Comparison of ENCODE assay signal across 11 cellular contexts in genomic region chrX:154017766-154018517, GRCh38. TPM values are rescaled to one million over a fixed set of nuclear protein-coding genes. Genes with fewer than 3 reads are reported as not detected.
DNase-seq lines count a peak whose midpoint lies in the region; ATAC-seq and TF ChIP-seq lines count a peak whose summit lies in the region.
"Had no signal": no experiment of that assay in that cellular context is flagged by ENCODE, and none has a peak within 500 bp of the region (broad histone marks: within the 10 kb centered on the region; RNA-seq: fewer than 3 reads in every experiment).

No MANE protein-coding gene starts in this region.

- no peaks in the 10 kb centered on the region for H3K9me3 ChIP-seq in BLaER1
- H3K9me3 ChIP-seq in naive thymus-derived CD4-positive, alpha-beta T cell (ENCODE audit: control insufficient read depth in 2 of 3, low read length in 3 of 3): no peaks in the 10 kb centered on the region

- peak overlapping the region; percentile 77 for H3K4me3 ChIP-seq in BLaER1
- peak overlapping the region; percentile 68 for H3K4me3 ChIP-seq in HL-60 (replicated peaks; ENCODE audit: insufficient read depth, low read length)
- peak overlapping the region; percentile 51 for H3K4me3 ChIP-seq in astrocyte of the spinal cord (ENCODE audit: low read depth, low read length)
- H3K4me3 ChIP-seq in naive thymus-derived CD4-positive, alpha-beta T cell (ENCODE audit: low read length): no peak overlapping the region

- peak overlapping the region in 5 of 9 donors; percentile 8 to 79 (median 17) for H3K27ac Mint-ChIP-seq in naive thymus-derived CD4-positive, alpha-beta T cell

- H3K4me3 Mint-ChIP-seq in naive thymus-derived CD4-positive, alpha-beta T cell: peak overlapping the region in 8 of 10 donors; percentile 17 to 90 (median 82)

- peak overlapping the region; percentile 85 for H3K4me2 ChIP-seq in BLaER1

- CTCF ChIA-PET in naive thymus-derived CD4-positive, alpha-beta T cell (lab: Charles Lee): interaction anchor here (0.7 to 1.0 kb wide), 2 partner anchors 28 to 529 kb away, joined by 3 to 5 read pairs; partner anchors contain the start of gene IKBKG

- H3K27me3 ChIP-seq in BLaER1 (peaks cover 69% of the 10 kb centered on the region), HL-60 (ENCODE audit: insufficient read depth, poor library complexity, severe bottlenecking) (no peaks in the 10 kb centered on the region)
- no peaks in the 10 kb centered on the region for H3K27me3 ChIP-seq in naive thymus-derived CD4-positive, alpha-beta T cell (ENCODE audit: control insufficient read depth in 2 of 2, insufficient read depth in 2 of 2, low read length in 2 of 2)

- peaks cover 85% of the 10 kb centered on the region for H4K20me1 ChIP-seq in BLaER1

- DNase-seq in HL-60 (ENCODE audit: low read depth in 1 of 2, low spot score in 1 of 2): peak in 1 of 2 experiments; percentile 12
- no peak for DNase-seq in astrocyte of the spinal cord (ENCODE audit: low read depth, low spot score)
- DNase-seq in naive thymus-derived CD4-positive, alpha-beta T cell: no peak
- DNase-seq in GM13976 (ENCODE audit: low spot score): no peak
- no peak for DNase-seq in NCI-H1048 (lab: John Stamatoyannopoulos, UW)
- no peak for DNase-seq in NCI-H2081 (lab: John Stamatoyannopoulos, UW)
- DNase-seq: activated CD4-positive, alpha-beta T cell treated with anti-CD3 and anti-CD28 coated beads for 4 hours; effector CD8-positive, alpha-beta T cell; NCI-H82 had no signal

- no peaks in the 10 kb centered on the region for H3K9me3 Mint-ChIP-seq in naive thymus-derived CD4-positive, alpha-beta T cell

- peaks cover 0 to 22% (median 14%) of the 10 kb centered on the region in 7 donors for H3K4me1 Mint-ChIP-seq in naive thymus-derived CD4-positive, alpha-beta T cell

- no peak for ATAC-seq in naive thymus-derived CD4-positive, alpha-beta T cell
- ATAC-seq in HG02678 (IDR thresholded peaks at IDR 0.05; ENCODE audit: unreplicated experiment): no peak

- POLR2A ChIA-PET in naive thymus-derived CD4-positive, alpha-beta T cell (lab: Charles Lee): interaction anchor here (1.4 to 2.3 kb wide), 3 partner anchors 33 to 381 kb away, joined by 4 to 7 read pairs (median 6); partner anchors contain the start of gene RPL10

- TF ChIP-seq CTCF in HL-60 (IDR thresholded peaks at IDR 0.05; ENCODE audit: insufficient read depth, low read length) (no peak), astrocyte of the spinal cord (IDR thresholded peaks at IDR 0.05; ENCODE audit: low read depth, low read length) (no peak), GM13976 (IDR thresholded peaks at IDR 0.05; ENCODE audit: borderline replicate concordance, control extremely low read depth, extremely low read depth, insufficient read depth, missing control alignments) (no peak)

- H3K27ac ChIP-seq in BLaER1 (peak overlapping the region; percentile 96), HL-60 (replicated peaks) (peak overlapping the region; percentile 93)
- H3K27ac ChIP-seq in naive thymus-derived CD4-positive, alpha-beta T cell (ENCODE audit: low read depth, low read length): peak overlapping the region; percentile 78

- H3K36me3 Mint-ChIP-seq in naive thymus-derived CD4-positive, alpha-beta T cell: peaks cover 0 to 10% (median 0%) of the 10 kb centered on the region in 5 donors

- H3K4me1 ChIP-seq in BLaER1: peaks cover 80% of the 10 kb centered on the region
- H3K4me1 ChIP-seq in naive thymus-derived CD4-positive, alpha-beta T cell (ENCODE audit: control insufficient read depth in 2 of 2, insufficient read depth in 2 of 2, low read length in 2 of 2): peaks cover 4 to 6% of the 10 kb centered on the region in 2 donors

- no peaks in the 10 kb centered on the region for H3K27me3 Mint-ChIP-seq in naive thymus-derived CD4-positive, alpha-beta T cell

- H3K9ac ChIP-seq in BLaER1: peak overlapping the region; percentile 91

- intact Hi-C loops in naive thymus-derived CD4-positive, alpha-beta T cell (cut with micrococcal nuclease): no loop called here

- in situ Hi-C loops in astrocyte of the spinal cord (cut with HindIII; ENCODE audit: low sequenced_read_pairs): no loop called here
- in situ Hi-C loops in GM13976 (cut with MboI; ENCODE audit: low sequenced_read_pairs, unreplicated experiment): loop anchor here (25.0 kb wide), 1 partner anchor 519 kb away; the partner anchor contains the start of genes G6PD and IKBKG

- H3K36me3 ChIP-seq in BLaER1: peaks cover 50% of the 10 kb centered on the region
- H3K36me3 ChIP-seq in naive thymus-derived CD4-positive, alpha-beta T cell (ENCODE audit: control insufficient read depth in 2 of 3, insufficient read depth in 3 of 3, low read length in 3 of 3): peaks cover 0 to 18% (median 0%) of the 10 kb centered on the region in 3 experiments

RNA-seq across cellular contexts. Expression of gene IRAK1, which starts 1.8 kb away (rescaled TPM):
- 100 to 1,000 TPM in 2 of 5 experiments, 10 to 100 TPM in 3; 50.6 to 120 (median 61.6) TPM for total RNA-seq in naive thymus-derived CD4-positive, alpha-beta T cell
- polyA plus RNA-seq in naive thymus-derived CD4-positive, alpha-beta T cell: 10 to 100 TPM; 20.0 to 47.2 TPM

RNA-seq across cellular contexts. Expression of gene TMEM187, which starts 45.4 kb away (rescaled TPM):
- 10 to 100 TPM in 2 of 5 experiments, 1 to 10 TPM in 3; 1.4 to 13.4 (median 7.1) TPM for total RNA-seq in naive thymus-derived CD4-positive, alpha-beta T cell
- 10 to 100 TPM in 1 of 2 donors, 1 to 10 TPM in 1; 10.0 to 22.7 TPM for polyA plus RNA-seq in naive thymus-derived CD4-positive, alpha-beta T cell

RNA-seq across cellular contexts. Expression of gene HCFC1, which starts 46.3 kb away (rescaled TPM):
- total RNA-seq in naive thymus-derived CD4-positive, alpha-beta T cell: 100 to 1,000 TPM in 1 of 5 experiments, 10 to 100 TPM in 4; 52.3 to 106 (median 67.2) TPM
- polyA plus RNA-seq in naive thymus-derived CD4-positive, alpha-beta T cell: 10 to 100 TPM in 1 of 2 donors, 1 to 10 TPM in 1; 6.6 to 15.0 TPM
